In genomic region chr3:101938262-101938847, GRCh38 we compare ENCODE assay signal across 9 cellular contexts.
A peak's percentile ranks its signal among the peaks of the same experiment; 100 is the strongest.
DNase-seq lines count a peak whose midpoint lies in the region; ATAC-seq and TF ChIP-seq lines count a peak whose summit lies in the region.
"Had no signal": no experiment of that assay in that cellular context is flagged by ENCODE, and none has a peak within 500 bp of the region (broad histone marks: within the 10 kb centered on the region; RNA-seq: fewer than 3 reads in every experiment).

No MANE protein-coding gene starts in this region.

- no TSS peak for BruUV-seq in OCI-LY7 (replicated peaks; lab: Mats Ljungman, UMichigan)

- POLR2A ChIA-PET in OCI-LY7 (lab: Charles Lee): interaction anchor here (0.5 to 3.1 kb wide), 4 partner anchors 13 to 89 kb away, joined by 3 to 20 read pairs (median 4); partner anchors contain the start of gene NFKBIZ

- WGBS in transverse colon (ENCODE audit: low coverage in 1 of 2), 2 donors: 25% methylated on average over 2 of the region's 2 CpGs

- TF ChIP-seq POLR2A in transverse colon (IDR thresholded peaks at IDR 0.05): no peak

- H3K9me2 ChIP-seq in OCI-LY7 (ENCODE audit: insufficient read depth, low read length): no peaks in the 10 kb centered on the region

- CTCF ChIA-PET in OCI-LY7 (lab: Charles Lee; ENCODE audit: unreplicated experiment): no interaction called here

- peak; percentile 80 for DNase-seq in OCI-LY7 (ENCODE audit: low spot score)
- no peak for DNase-seq in osteoblast (ENCODE audit: insufficient read length, low spot score, missing footprints)
- no peak for DNase-seq in GM10266 (ENCODE audit: extremely low spot score)
- no peak for DNase-seq in epidermal melanocyte (ENCODE audit: insufficient read length, low spot score)
- no peak for DNase-seq in transverse colon
- DNase-seq in coronary artery (ENCODE audit: low spot score): no peak
- DNase-seq: pancreas had no signal

- H3K36me3 ChIP-seq in OCI-LY7 (ENCODE audit: insufficient read depth, low read length): no peaks in the 10 kb centered on the region
- no peaks in the 10 kb centered on the region for H3K36me3 ChIP-seq in osteoblast (ENCODE audit: insufficient read depth, low read length)
- no peaks in the 10 kb centered on the region for H3K36me3 ChIP-seq in transverse colon
- H3K36me3 ChIP-seq: pancreas had no signal

- no peaks in the 10 kb centered on the region for H3K9me3 ChIP-seq in OCI-LY7 (ENCODE audit: low read length)
- no peaks in the 10 kb centered on the region for H3K9me3 ChIP-seq in osteoblast (ENCODE audit: low read depth, low read length)
- H3K9me3 ChIP-seq in transverse colon: no peaks in the 10 kb centered on the region
- H3K9me3 ChIP-seq: pancreas had no signal

- TF ChIP-seq CTCF in OCI-LY7 (conservative IDR thresholded peaks at IDR 0.05; ENCODE audit: low read length) (no peak), osteoblast (IDR thresholded peaks at IDR 0.05; ENCODE audit: extremely low read depth, low read depth, low read length) (no peak), GM10266 (IDR thresholded peaks at IDR 0.05; ENCODE audit: control insufficient read depth, insufficient read depth, low read depth, missing control alignments) (no peak), transverse colon (IDR thresholded peaks at IDR 0.05) (no peak), coronary artery (IDR thresholded peaks at IDR 0.05) (no peak)

- no peaks in the 10 kb centered on the region for H3K27me3 ChIP-seq in osteoblast (ENCODE audit: insufficient read depth, low read length)
- H3K27me3 ChIP-seq in transverse colon: no peaks in the 10 kb centered on the region
- H3K27me3 ChIP-seq: pancreas had no signal

- peak overlapping the region; percentile 65 for H3K27ac ChIP-seq in OCI-LY7 (ENCODE audit: low read depth, low read length, poor library complexity, severe bottlenecking)
- peak overlapping the region; percentile 6 for H3K27ac ChIP-seq in osteoblast (ENCODE audit: low read depth, low read length)
- H3K27ac ChIP-seq in transverse colon: no peak overlapping the region
- no peak overlapping the region for H3K27ac ChIP-seq in coronary artery
- H3K27ac ChIP-seq: pancreas had no signal

- peak overlapping the region; percentile 69 for H3K4me2 ChIP-seq in OCI-LY7 (ENCODE audit: low read length)
- no peak overlapping the region for H3K4me2 ChIP-seq in osteoblast (ENCODE audit: insufficient read depth, low read length)

- ATAC-seq in GM19043 (IDR thresholded peaks at IDR 0.05; ENCODE audit: low read depth, unreplicated experiment): peak; percentile 42
- peak; percentile 40 for ATAC-seq in HG02973 (IDR thresholded peaks at IDR 0.05; ENCODE audit: unreplicated experiment)

- no peaks in the 10 kb centered on the region for H3K79me2 ChIP-seq in OCI-LY7 (ENCODE audit: insufficient read depth, low read depth, low read length)
- H3K79me2 ChIP-seq in osteoblast (ENCODE audit: insufficient read depth, low read length): no peaks in the 10 kb centered on the region

- H2AFZ ChIP-seq in OCI-LY7 (ENCODE audit: low read length): peak overlapping the region; percentile 80
- H2AFZ ChIP-seq in osteoblast (ENCODE audit: low read length): peak overlapping the region; percentile 33

- H3K4me3 ChIP-seq in OCI-LY7 (ENCODE audit: low read depth, low read length, poor library complexity, severe bottlenecking) (peak overlapping the region; percentile 41), osteoblast (ENCODE audit: insufficient read depth, low read length) (no peak overlapping the region), transverse colon (no peak overlapping the region), coronary artery (no peak overlapping the region)
- H3K4me3 ChIP-seq: pancreas had no signal

- in situ Hi-C loops in transverse colon (cut with MboI; ENCODE audit: low pct_ligation_motif_present in 1 of 4, low pct_unique_long_range_greater_than_20kb in 1 of 4, low sequenced_read_pairs in 3 of 4): no loop called here

- H3K4me1 ChIP-seq in OCI-LY7 (ENCODE audit: insufficient read depth, low read length, poor library complexity, severe bottlenecking) (peaks cover 80% of the 10 kb centered on the region), osteoblast (ENCODE audit: insufficient read depth, low read length) (peaks cover 58% of the 10 kb centered on the region), transverse colon (peaks cover 0 to 26% (median 7%) of the 10 kb centered on the region in 4 donors)

- H4K20me1 ChIP-seq in OCI-LY7 (ENCODE audit: insufficient read depth, low read length) (no peaks in the 10 kb centered on the region), osteoblast (ENCODE audit: insufficient read depth, low read length) (no peaks in the 10 kb centered on the region)

- TF ChIP-seq EP300 in transverse colon (IDR thresholded peaks at IDR 0.05; ENCODE audit: low read depth): no peak

- intact Hi-C loops in OCI-LY7 (cut with micrococcal nuclease; ENCODE audit: unreplicated experiment): loop anchor here (1.0 to 10.0 kb wide), 4 partner anchors 39 to 289 kb away; partner anchors contain the start of gene NFKBIZ
- intact Hi-C loops in transverse colon (cut with DNase I; ENCODE audit: low total_unique reads): no loop called here

Comparison
In these comparisons a context has a peak if more than half of its experiments do, and no peak if none do; other contexts are left out.
1. H3K27ac ChIP-seq: peak in OCI-LY7 (single experiment) and osteoblast (single experiment); none in transverse colon (0 of 4) and coronary artery (0 of 2).